ENCODE assay signal across 11 cellular contexts in genomic region chr16:85746431-85747227, GRCh38. TPM values are rescaled to one million over a fixed set of nuclear protein-coding genes. Genes with fewer than 3 reads are reported as not detected.
DNase-seq lines count a peak whose midpoint lies in the region; ATAC-seq and TF ChIP-seq lines count a peak whose summit lies in the region.
"Had no signal": no experiment of that assay in that cellular context is flagged by ENCODE, and none has a peak within 500 bp of the region (broad histone marks: within the 10 kb centered on the region; RNA-seq: fewer than 3 reads in every experiment).

No MANE protein-coding gene starts in this region.

- H3K4me3 ChIP-seq in mammary epithelial cell (replicated peaks in 1 of 3; ENCODE audit: insufficient read depth in 1 of 3, low read depth in 2 of 3, low read length in 3 of 3) (peak overlapping the region in 1 of 3 experiments; percentile 1), osteoblast (ENCODE audit: insufficient read depth, low read length) (no peak overlapping the region)
- H3K4me3 ChIP-seq: left lung had no signal

- no TSS peak for BruUV-seq in mammary epithelial cell (replicated peaks; lab: Mats Ljungman, UMichigan)

- H3K27ac Mint-ChIP-seq in glutamatergic neuron (ENCODE audit: unreplicated experiment): no peak overlapping the region

- H3K9me3 ChIP-seq in mammary epithelial cell (replicated peaks; ENCODE audit: insufficient read depth, low read length) (no peaks in the 10 kb centered on the region), osteoblast (ENCODE audit: low read depth, low read length) (no peaks in the 10 kb centered on the region)
- H3K9me3 ChIP-seq: left lung had no signal

- H3K4me3 Mint-ChIP-seq in glutamatergic neuron (ENCODE audit: unreplicated experiment): no peak overlapping the region

- H3K4me2 ChIP-seq in mammary epithelial cell (ENCODE audit: insufficient read depth, low read depth, low read length): peak overlapping the region; percentile 62
- no peak overlapping the region for H3K4me2 ChIP-seq in osteoblast (ENCODE audit: insufficient read depth, low read length)

- H3K36me3 ChIP-seq in mammary epithelial cell (ENCODE audit: insufficient read depth, low read length): peaks cover 16% of the 10 kb centered on the region
- H3K36me3 ChIP-seq in osteoblast (ENCODE audit: insufficient read depth, low read length): no peaks in the 10 kb centered on the region
- H3K36me3 ChIP-seq: left lung had no signal

- in situ Hi-C loops in mammary epithelial cell (cut with MboI; ENCODE audit: low sequenced_read_pairs in 2 of 2): no loop called here

- TF ChIP-seq CTCF in mammary epithelial cell (conservative IDR thresholded peaks at IDR 0.05 in 1 of 2, IDR thresholded peaks at IDR 0.05 in 1 of 2; ENCODE audit: extremely low read depth in 1 of 2, insufficient read depth in 1 of 2, low read depth in 1 of 2, low read length in 2 of 2) (no peak), osteoblast (IDR thresholded peaks at IDR 0.05; ENCODE audit: extremely low read depth, low read depth, low read length) (no peak), glutamatergic neuron (IDR thresholded peaks at IDR 0.05; ENCODE audit: partially characterized antibody, unreplicated experiment) (no peak)

- CTCF ChIA-PET in mammary epithelial cell (lab: Charles Lee; ENCODE audit: low non-redundant PET): no interaction called here

- H3K79me2 ChIP-seq in mammary epithelial cell (ENCODE audit: insufficient read depth, low read length) (peaks cover 87% of the 10 kb centered on the region), osteoblast (ENCODE audit: insufficient read depth, low read length) (no peaks in the 10 kb centered on the region)

- H3K9ac ChIP-seq in mammary epithelial cell (ENCODE audit: insufficient read depth, low read length): peak overlapping the region; percentile 10

- 49% methylated on average over 6 of the region's 14 CpGs for WGBS in mammary epithelial cell (ENCODE audit: low coverage, missing lambda C conversion rate)

- H2AFZ ChIP-seq in mammary epithelial cell (ENCODE audit: low read depth, low read length) (no peak overlapping the region), osteoblast (ENCODE audit: low read length) (no peak overlapping the region)

- H3K4me1 Mint-ChIP-seq in glutamatergic neuron (ENCODE audit: low read depth, unreplicated experiment): peaks cover 2% of the 10 kb centered on the region

- no peaks in the 10 kb centered on the region for H3K9me3 Mint-ChIP-seq in glutamatergic neuron (ENCODE audit: unreplicated experiment)

- dilution Hi-C loops in mammary epithelial cell (cut with HindIII; ENCODE audit: low sequenced_read_pairs): no loop called here

- no peaks in the 10 kb centered on the region for H3K36me3 Mint-ChIP-seq in glutamatergic neuron (ENCODE audit: unreplicated experiment)

- H4K20me1 ChIP-seq in mammary epithelial cell (ENCODE audit: insufficient read depth, low read length) (peaks cover 12% of the 10 kb centered on the region), osteoblast (ENCODE audit: insufficient read depth, low read length) (no peaks in the 10 kb centered on the region)

- H3K27ac ChIP-seq in mammary epithelial cell (ENCODE audit: insufficient read depth, low read depth, low read length) (peak overlapping the region; percentile 77), osteoblast (ENCODE audit: low read depth, low read length) (no peak overlapping the region)
- H3K27ac ChIP-seq: left lung had no signal

- peak; percentile 40 for ATAC-seq in HG03354 (IDR thresholded peaks at IDR 0.05; ENCODE audit: poor library complexity, severe bottlenecking, unreplicated experiment)
- ATAC-seq: left lung had no signal

- H3K27me3 Mint-ChIP-seq in glutamatergic neuron (ENCODE audit: unreplicated experiment): peaks cover 1% of the 10 kb centered on the region

- H3K27me3 ChIP-seq in mammary epithelial cell (ENCODE audit: insufficient read depth, low read length) (no peaks in the 10 kb centered on the region), osteoblast (ENCODE audit: insufficient read depth, low read length) (no peaks in the 10 kb centered on the region)

- DNase-seq in ELR (ENCODE audit: low read depth): peak; percentile 71
- DNase-seq in mammary epithelial cell: peak; percentile 89
- DNase-seq in osteoblast (ENCODE audit: insufficient read length, low spot score, missing footprints): peak; percentile 86
- DNase-seq in glutamatergic neuron: no peak
- no peak for DNase-seq in COR-L47 (lab: John Stamatoyannopoulos, UW)
- DNase-seq in NCI-H2171 treated with DMSO at 0.1 percent for 48 hours (lab: John Stamatoyannopoulos, UW): no peak
- DNase-seq in posterior cingulate gyrus: no peak
- DNase-seq: activated naive CD4-positive, alpha-beta T cell; left lung; NCI-H1092 had no signal

- H3K4me1 ChIP-seq in mammary epithelial cell (ENCODE audit: insufficient read depth, low read length) (peaks cover 50% of the 10 kb centered on the region), osteoblast (ENCODE audit: insufficient read depth, low read length) (peaks cover 13% of the 10 kb centered on the region)

- intact Hi-C loops in mammary epithelial cell (cut with micrococcal nuclease) (loop anchor here (5.0 kb wide), 1 partner anchor 1636 kb away; the partner anchor contains the start of gene FBXO31), posterior cingulate gyrus (cut with DNase I) (no loop called here)

RNA-seq across cellular contexts. Expression of gene C16orf74, which starts 4.3 kb away (rescaled TPM):
- total RNA-seq in mammary epithelial cell (100 to 1,000 TPM in 1 of 2 donors, 10 to 100 TPM in 1; 19.7 to 121 TPM), osteoblast (0.59 and 0.72 TPM in 2 replicates), glutamatergic neuron (ENCODE audit: unreplicated experiment) (2.6 TPM)
- 81.5 TPM for polyA plus RNA-seq in mammary epithelial cell
- 37.0 TPM for polyA minus RNA-seq in mammary epithelial cell

RNA-seq across cellular contexts. Expression of gene EMC8, which starts 52.7 kb away (rescaled TPM):
- 10 to 100 TPM; 28.3 to 48.3 TPM for total RNA-seq in mammary epithelial cell
- 45.4 TPM for polyA plus RNA-seq in mammary epithelial cell
- polyA minus RNA-seq in mammary epithelial cell: 69.7 TPM
- total RNA-seq in osteoblast: 28.6 and 30.1 TPM in 2 replicates
- 34.2 TPM for total RNA-seq in glutamatergic neuron (ENCODE audit: unreplicated experiment)

RNA-seq across cellular contexts. Expression of gene COX4I1, which starts 52.9 kb away (rescaled TPM):
- total RNA-seq in mammary epithelial cell: 100 to 1,000 TPM; 229 to 458 TPM
- polyA plus RNA-seq in mammary epithelial cell: 747 TPM
- 445 TPM for polyA minus RNA-seq in mammary epithelial cell
- 277 and 297 TPM in 2 replicates for total RNA-seq in osteoblast
- total RNA-seq in glutamatergic neuron (ENCODE audit: unreplicated experiment): 544 TPM

RNA-seq across cellular contexts. Expression of gene GINS2, which starts 57.9 kb away (rescaled TPM):
- 10 to 100 TPM in 1 of 2 donors, 1 to 10 TPM in 1; 1.5 to 32.5 TPM for total RNA-seq in mammary epithelial cell
- polyA plus RNA-seq in mammary epithelial cell: 23.2 TPM
- 8.8 TPM for polyA minus RNA-seq in mammary epithelial cell
- total RNA-seq in osteoblast: 1.2 and 1.8 TPM in 2 replicates
- 7.1 TPM for total RNA-seq in glutamatergic neuron (ENCODE audit: unreplicated experiment)

Comparison
In these comparisons a context has a peak if more than half of its experiments do, and no peak if none do; other contexts are left out.
1. DNase-seq: peak in ELR (single experiment), mammary epithelial cell (single experiment) and osteoblast (single experiment); none in glutamatergic neuron (single experiment), COR-L47 (single experiment), NCI-H2171 treated with DMSO at 0.1 percent for 48 hours (single experiment) and posterior cingulate gyrus (0 of 10).